In the genomic region with DNA sequence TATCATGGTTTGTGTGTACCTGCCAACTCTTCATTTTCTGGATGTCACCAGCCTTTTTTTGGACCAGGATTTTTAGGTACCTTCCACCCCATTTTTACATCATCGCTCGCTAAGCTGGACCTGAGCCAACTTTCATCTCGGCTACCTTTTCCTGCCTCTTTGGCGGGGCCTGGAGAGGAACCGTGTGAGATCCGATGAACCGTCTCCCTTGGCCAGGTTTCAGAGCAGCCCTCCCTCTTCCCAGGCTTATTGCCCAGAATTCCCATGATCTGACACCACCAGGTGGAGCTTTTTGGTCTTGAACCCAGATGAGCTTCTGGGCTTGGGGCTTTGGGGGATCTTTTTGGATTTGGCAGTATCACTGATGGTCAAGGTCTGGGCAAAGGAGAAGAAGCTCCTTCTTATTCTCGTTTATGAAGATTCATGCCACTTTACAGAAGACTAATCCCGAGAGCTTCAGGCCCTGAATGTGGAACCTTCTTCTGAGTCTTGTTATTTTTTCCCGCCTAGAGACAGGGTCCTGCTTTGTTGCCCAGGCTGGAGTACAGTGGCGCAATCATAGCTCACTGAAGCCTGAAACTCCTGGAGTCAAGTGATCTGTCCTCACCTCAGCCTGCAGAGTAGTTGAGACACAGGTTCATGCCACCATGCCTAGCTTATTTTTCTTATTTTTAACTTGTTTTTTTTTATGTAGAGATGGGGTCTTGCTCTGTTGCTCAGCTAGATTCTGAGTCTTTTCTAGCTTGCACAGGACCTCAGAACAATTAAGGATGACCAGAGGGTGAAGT, we compare ENCODE assay signal across 26 cellular contexts. TPM values are rescaled to one million over a fixed set of nuclear protein-coding genes. Genes with fewer than 3 reads are reported as not detected.
DNase-seq lines count a peak whose midpoint lies in the region; ATAC-seq and TF ChIP-seq lines count a peak whose summit lies in the region.
"Had no signal": no experiment of that assay in that cellular context is flagged by ENCODE, and none has a peak within 500 bp of the region (broad histone marks: within the 10 kb centered on the region; RNA-seq: fewer than 3 reads in every experiment).

No MANE protein-coding gene starts in this region.

- no peak for TF ChIP-seq POLR2A in thyroid gland (IDR thresholded peaks at IDR 0.05)
- no peak for TF ChIP-seq POLR2A in testis (IDR thresholded peaks at IDR 0.05)

- H3K4me1 ChIP-seq in left ventricle myocardium inferior (peaks cover 29% of the 10 kb centered on the region), heart right ventricle (peaks cover 3 to 24% (median 13%) of the 10 kb centered on the region in 9 donors), thyroid gland (peaks cover 23 to 31% of the 10 kb centered on the region in 2 donors), testis (no peaks in the 10 kb centered on the region)
- H3K4me1 ChIP-seq: psoas muscle had no signal

- no peaks in the 10 kb centered on the region for H3K9me3 ChIP-seq in left ventricle myocardium inferior (replicated peaks)
- no peaks in the 10 kb centered on the region for H3K9me3 ChIP-seq in heart right ventricle
- H3K9me3 ChIP-seq in thyroid gland = no peaks in the 10 kb centered on the region
- no peaks in the 10 kb centered on the region for H3K9me3 ChIP-seq in testis
- H3K9me3 ChIP-seq in MG63 = no peaks in the 10 kb centered on the region
- H3K9me3 ChIP-seq: esophagus squamous epithelium, left lung, mucosa of descending colon, psoas muscle, transverse colon had no signal

- no peaks in the 10 kb centered on the region for H3K9me3 Mint-ChIP-seq in activated naive CD8-positive, alpha-beta T cell treated with anti-CD3 and anti-CD28 coated beads, Interleukin-2, amount 50 U/mL, for 24 hours
- H3K9me3 Mint-ChIP-seq: activated T-cell treated with anti-CD3 and anti-CD28 coated beads, Interleukin-2, amount 50 U/mL, for 4 hours; CD8-positive, alpha-beta T cell had no signal

- no peaks in the 10 kb centered on the region for H3K27me3 ChIP-seq in left ventricle myocardium inferior (ENCODE audit: low read depth)
- no peaks in the 10 kb centered on the region for H3K27me3 ChIP-seq in heart right ventricle
- no peaks in the 10 kb centered on the region for H3K27me3 ChIP-seq in thyroid gland
- H3K27me3 ChIP-seq in testis = no peaks in the 10 kb centered on the region
- no peaks in the 10 kb centered on the region for H3K27me3 ChIP-seq in MG63
- H3K27me3 ChIP-seq: left lung, transverse colon had no signal

- intact Hi-C loops in left ventricle myocardium inferior (cut with micrococcal nuclease) = no loop called here
- intact Hi-C loops in heart right ventricle (cut with DNase I) = loop anchor here in 4 of 10 donors (1.0 to 10.0 kb wide), 4 partner anchors 20 to 225 kb away; no protein-coding TSS in a partner anchor
- intact Hi-C loops in thyroid gland (cut with DNase I) = no loop called here
- intact Hi-C loops in testis (cut with DNase I; ENCODE audit: low total_unique reads) = no loop called here

- ATAC-seq in heart right ventricle = no peak
- no peak for ATAC-seq in activated naive CD8-positive, alpha-beta T cell treated with anti-CD3 and anti-CD28 coated beads, Interleukin-2, amount 50 U/mL, for 24 hours
- ATAC-seq: activated T-cell treated with anti-CD3 and anti-CD28 coated beads, Interleukin-2, amount 50 U/mL, for 4 hours; CD8-positive, alpha-beta T cell; left lung; mucosa of descending colon; psoas muscle; stimulated activated naive CD8-positive, alpha-beta T cell treated with anti-CD3 and anti-CD28 coated beads, Interleukin-15, Interleukin-2, amounts not matched to agents 100 U/mL and 50 U/mL, for 24 hours had no signal

- 47 to 57% methylated on average over 11 of the region's 11 CpGs for WGBS in heart right ventricle, 2 donors
- WGBS in thyroid gland, 2 donors = 29% methylated on average over 11 of the region's 11 CpGs
- 67 to 73% methylated on average over 11 of the region's 11 CpGs for WGBS in testis, 2 donors

- no peak overlapping the region for H3K4me3 ChIP-seq in left ventricle myocardium inferior
- H3K4me3 ChIP-seq in heart right ventricle = no peak overlapping the region
- no peak overlapping the region for H3K4me3 ChIP-seq in LNCaP clone FGC (ENCODE audit: low read depth, low read length)
- no peak overlapping the region for H3K4me3 ChIP-seq in fibroblast of pulmonary artery (replicated peaks; ENCODE audit: low read depth, low read length)
- H3K4me3 ChIP-seq in thyroid gland (replicated peaks in 1 of 3) = no peak overlapping the region
- no peak overlapping the region for H3K4me3 ChIP-seq in testis
- no peak overlapping the region for H3K4me3 ChIP-seq in MG63
- H3K4me3 ChIP-seq: esophagus squamous epithelium, left lung, mucosa of descending colon, psoas muscle, transverse colon had no signal

- H3K27me3 Mint-ChIP-seq in activated naive CD8-positive, alpha-beta T cell treated with anti-CD3 and anti-CD28 coated beads, Interleukin-2, amount 50 U/mL, for 24 hours = no peaks in the 10 kb centered on the region
- H3K27me3 Mint-ChIP-seq: central memory CD8-positive, alpha-beta T cell had no signal

- H3K36me3 Mint-ChIP-seq in activated naive CD8-positive, alpha-beta T cell treated with anti-CD3 and anti-CD28 coated beads, Interleukin-2, amount 50 U/mL, for 24 hours (ENCODE audit: low read depth) = no peaks in the 10 kb centered on the region
- H3K36me3 Mint-ChIP-seq: CD8-positive, alpha-beta T cell had no signal

- no peak overlapping the region for H3K27ac ChIP-seq in left ventricle myocardium inferior (replicated peaks)
- no peak overlapping the region for H3K27ac ChIP-seq in heart right ventricle
- peak overlapping the region in 1 of 3 donors; percentile 57 for H3K27ac ChIP-seq in thyroid gland
- H3K27ac ChIP-seq in testis = no peak overlapping the region
- H3K27ac ChIP-seq: esophagus squamous epithelium, left lung, psoas muscle, transverse colon had no signal

- TF ChIP-seq CTCF in left ventricle myocardium inferior (IDR thresholded peaks at IDR 0.05; ENCODE audit: borderline replicate concordance) (peak; percentile 28), heart right ventricle (IDR thresholded peaks at IDR 0.05) (peak in 4 of 9 donors; percentile 5 to 34 (median 18)), LNCaP clone FGC (IDR thresholded peaks at IDR 0.05; ENCODE audit: control insufficient read depth, extremely low read depth, insufficient read depth) (0 out of 2 replicates have a peak, but pooled peaks have one; percentile 3), fibroblast of pulmonary artery (IDR thresholded peaks at IDR 0.05; ENCODE audit: low read length, missing control alignments) (peak; percentile 20), thyroid gland (IDR thresholded peaks at IDR 0.05) (peak in 2 of 6 experiments; percentile 25 to 41), testis (IDR thresholded peaks at IDR 0.05) (no peak)

- peaks cover 19% of the 10 kb centered on the region for H3K4me1 Mint-ChIP-seq in activated naive CD8-positive, alpha-beta T cell treated with anti-CD3 and anti-CD28 coated beads, Interleukin-2, amount 50 U/mL, for 24 hours

- H3K4me3 Mint-ChIP-seq in activated naive CD8-positive, alpha-beta T cell treated with anti-CD3 and anti-CD28 coated beads, Interleukin-2, amount 50 U/mL, for 24 hours = no peak overlapping the region
- H3K4me3 Mint-ChIP-seq: activated T-cell treated with anti-CD3 and anti-CD28 coated beads, Interleukin-2, amount 50 U/mL, for 4 hours; CD8-positive, alpha-beta T cell; central memory CD8-positive, alpha-beta T cell had no signal

- H3K36me3 ChIP-seq in left ventricle myocardium inferior = no peaks in the 10 kb centered on the region
- no peaks in the 10 kb centered on the region for H3K36me3 ChIP-seq in heart right ventricle
- no peaks in the 10 kb centered on the region for H3K36me3 ChIP-seq in thyroid gland
- no peaks in the 10 kb centered on the region for H3K36me3 ChIP-seq in testis (ENCODE audit: low read depth, missing control alignments)
- H3K36me3 ChIP-seq in MG63 = no peaks in the 10 kb centered on the region
- H3K36me3 ChIP-seq: esophagus squamous epithelium, left lung, transverse colon had no signal

- H3K27ac Mint-ChIP-seq in activated naive CD8-positive, alpha-beta T cell treated with anti-CD3 and anti-CD28 coated beads, Interleukin-2, amount 50 U/mL, for 24 hours = no peak overlapping the region
- H3K27ac Mint-ChIP-seq: CD8-positive, alpha-beta T cell had no signal

- DNase-seq in left ventricle myocardium inferior = no peak
- no peak for DNase-seq in heart right ventricle
- no peak for DNase-seq in LNCaP clone FGC (ENCODE audit: low read depth)
- DNase-seq in fibroblast of pulmonary artery (ENCODE audit: low read depth) = no peak
- DNase-seq in thyroid gland = peak; percentile 73 to 74
- no peak for DNase-seq in testis
- no peak for DNase-seq in MG63
- DNase-seq in activated naive CD8-positive, alpha-beta T cell treated with anti-CD3 and anti-CD28 coated beads, Interleukin-2, amount 50 U/mL, for 24 hours = no peak
- DNase-seq: activated CD4-positive, CD25-positive, alpha-beta regulatory T cell treated with anti-CD3 and anti-CD28 coated beads, Interleukin-2, amount 50 U/mL, for 72 hours; activated CD8-positive, alpha-beta memory T cell treated with anti-CD3 and anti-CD28 coated beads for 24 hours; activated naive CD4-positive, alpha-beta T cell treated with Interleukin-2 at 50 U/mL for 16 hours; activated T-cell treated with anti-CD3 and anti-CD28 coated beads, Interleukin-2, amount 50 U/mL, for 4 hours; anterior cingulate cortex; CD8-positive, alpha-beta T cell; esophagus squamous epithelium; KBM-7; left lung; mucosa of descending colon; NCI-H1092; NCI-H446 treated with DMSO at 0.1 percent for 48 hours; psoas muscle; small intestine; stimulated activated naive CD8-positive, alpha-beta T cell treated with anti-CD3 and anti-CD28 coated beads, Interleukin-15, Interleukin-2, amounts not matched to agents 100 U/mL and 50 U/mL, for 24 hours; transverse colon had no signal

RNA-seq across cellular contexts. Expression of gene GATA6, which starts 50.4 kb away (rescaled TPM):
- total RNA-seq in left ventricle myocardium inferior = 60.9 TPM
- 10 to 100 TPM; 54.6 to 99.5 (median 73.4) TPM for total RNA-seq in heart right ventricle
- polyA plus RNA-seq in heart right ventricle = 10 to 100 TPM; 36.7 to 46.5 TPM
- total RNA-seq in thyroid gland = 10 to 100 TPM in 3 of 4 donors, 1 to 10 TPM in 1; 8.5 to 18.9 (median 15.1) TPM
- total RNA-seq in testis = 10 to 100 TPM; 50.5 to 54.6 TPM
- polyA plus RNA-seq in testis (ENCODE audit: insufficient read depth, low read depth, low replicate concordance) = 13.8 TPM
- total RNA-seq in MG63 (2014; rRNA removed; shearing (Covaris generic); ENCODE audit: low replicate concordance) = 34.0 and 42.3 TPM in 2 replicates
- polyA plus RNA-seq: neural cell had no signal

Comparison
In these comparisons a context has a peak if more than half of its experiments do, and no peak if none do; other contexts are left out.
1. DNase-seq: peak in thyroid gland (2 of 2); none in left ventricle myocardium inferior (single experiment), heart right ventricle (0 of 2), LNCaP clone FGC (single experiment), fibroblast of pulmonary artery (single experiment), testis (single experiment), MG63 (single experiment) and activated naive CD8-positive, alpha-beta T cell treated with anti-CD3 and anti-CD28 coated beads, Interleukin-2, amount 50 U/mL, for 24 hours (single experiment).
2. CTCF ChIP-seq: peak in left ventricle myocardium inferior (single experiment), LNCaP clone FGC (single experiment) and fibroblast of pulmonary artery (single experiment); none in testis (0 of 3).